13 cellular contexts compared by ENCODE assay signal in genomic region chr14:50932159-50932558, GRCh38. TPM values are rescaled to one million over a fixed set of nuclear protein-coding genes. Genes with fewer than 3 reads are reported as not detected.
DNase-seq lines count a peak whose midpoint lies in the region; ATAC-seq and TF ChIP-seq lines count a peak whose summit lies in the region.
"Had no signal": no experiment of that assay in that cellular context is flagged by ENCODE, and none has a peak within 500 bp of the region (broad histone marks: within the 10 kb centered on the region; RNA-seq: fewer than 3 reads in every experiment).

No MANE protein-coding gene starts in this region.

- no peaks in the 10 kb centered on the region for H3K79me2 ChIP-seq in neural cell (replicated peaks; ENCODE audit: insufficient read depth, low read length)

- H3K4me3 ChIP-seq in HL-60 (replicated peaks; ENCODE audit: insufficient read depth, low read length) (no peak overlapping the region), neural cell (ENCODE audit: low read length) (no peak overlapping the region)
- H3K4me3 ChIP-seq: GM12878, GM23248 had no signal

- H3K36me3 Mint-ChIP-seq in dendritic cell treated with granulocyte-macrophage colony-stimulating factor and Interleukin-4, amounts not matched to agents 40 ng/mL and 50 ng/mL, for 4 days (ENCODE audit: low read depth), result peaks cover 66% of the 10 kb centered on the region
- no peaks in the 10 kb centered on the region for H3K36me3 Mint-ChIP-seq in activated CD8-positive, alpha-beta T cell treated with anti-CD3 and anti-CD28 coated beads, Interleukin-2, amount 10 ng/mL, durations not matched to agents 7 days and 5 days (ENCODE audit: low read depth)
- H3K36me3 Mint-ChIP-seq: CD8-positive, alpha-beta T cell had no signal

- no peak for TF ChIP-seq EP300 in neural cell (conservative IDR thresholded peaks at IDR 0.05; ENCODE audit: poor library complexity, severe bottlenecking)

- H3K36me3 ChIP-seq in neural cell (ENCODE audit: insufficient read depth, low read length), result no peaks in the 10 kb centered on the region

- POLR2A ChIA-PET in activated CD8-positive, alpha-beta T cell treated with anti-CD3 and anti-CD28 coated beads, Interleukin-2, amount 10 ng/mL, durations not matched to agents 7 days and 5 days (lab: Charles Lee), result no interaction called here

- no peaks in the 10 kb centered on the region for H4K20me1 ChIP-seq in neural cell (ENCODE audit: insufficient read depth)

- no peak overlapping the region for H3K4me2 ChIP-seq in neural cell (ENCODE audit: low read length)

- peaks cover 46% of the 10 kb centered on the region for H3K4me1 Mint-ChIP-seq in dendritic cell treated with granulocyte-macrophage colony-stimulating factor and Interleukin-4, amounts not matched to agents 40 ng/mL and 50 ng/mL, for 4 days (ENCODE audit: low read depth)
- H3K4me1 Mint-ChIP-seq in activated CD8-positive, alpha-beta T cell treated with anti-CD3 and anti-CD28 coated beads, Interleukin-2, amount 10 ng/mL, durations not matched to agents 7 days and 5 days (ENCODE audit: low read depth), result peaks cover 4% of the 10 kb centered on the region

- H3K9me3 ChIP-seq in neural cell (ENCODE audit: low read length), result no peaks in the 10 kb centered on the region

- no peak overlapping the region for H3K4me3 Mint-ChIP-seq in dendritic cell treated with granulocyte-macrophage colony-stimulating factor and Interleukin-4, amounts not matched to agents 40 ng/mL and 50 ng/mL, for 4 days
- no peak overlapping the region for H3K4me3 Mint-ChIP-seq in activated CD8-positive, alpha-beta T cell treated with anti-CD3 and anti-CD28 coated beads, Interleukin-2, amount 10 ng/mL, durations not matched to agents 7 days and 5 days
- H3K4me3 Mint-ChIP-seq: CD8-positive, alpha-beta T cell had no signal

- no peaks in the 10 kb centered on the region for H3F3A ChIP-seq in neural cell (ENCODE audit: insufficient read depth, low read length, poor library complexity, severe bottlenecking)

- H2AFZ ChIP-seq in neural cell (ENCODE audit: low read depth, low read length), result peak overlapping the region; percentile 35
- H2AFZ ChIP-seq: GM23248 had no signal

- H3K27ac Mint-ChIP-seq in dendritic cell treated with granulocyte-macrophage colony-stimulating factor and Interleukin-4, amounts not matched to agents 40 ng/mL and 50 ng/mL, for 4 days, result peak overlapping the region; percentile 64
- no peak overlapping the region for H3K27ac Mint-ChIP-seq in activated CD8-positive, alpha-beta T cell treated with anti-CD3 and anti-CD28 coated beads, Interleukin-2, amount 10 ng/mL, durations not matched to agents 7 days and 5 days
- H3K27ac Mint-ChIP-seq: CD8-positive, alpha-beta T cell had no signal

- DNase-seq in CD1c-positive myeloid dendritic cell (ENCODE audit: extremely low spot score), result peak; percentile 26
- no peak for DNase-seq in HL-60 (ENCODE audit: low read depth in 1 of 2, low spot score in 1 of 2)
- no peak for DNase-seq in NCI-H2227 treated with DMSO at 0.1 percent for 48 hours (lab: John Stamatoyannopoulos, UW)
- no peak for DNase-seq in NCI-H226
- no peak for DNase-seq in activated CD8-positive, alpha-beta T cell treated with anti-CD3 and anti-CD28 coated beads, Interleukin-2, amount 10 ng/mL, durations not matched to agents 7 days and 5 days
- DNase-seq: ACHN; CD8-positive, alpha-beta T cell; GM23248; NCI-H1105; SHP77 treated with DMSO at 0.1 percent for 48 hours had no signal

- H3K27me3 ChIP-seq in HL-60 (ENCODE audit: insufficient read depth, poor library complexity, severe bottlenecking), result no peaks in the 10 kb centered on the region
- no peaks in the 10 kb centered on the region for H3K27me3 ChIP-seq in neural cell (ENCODE audit: insufficient read depth, low read depth, low read length)

- no peak for ATAC-seq in activated CD8-positive, alpha-beta T cell treated with anti-CD3 and anti-CD28 coated beads, Interleukin-2, amount 10 ng/mL, durations not matched to agents 7 days and 5 days
- ATAC-seq: CD8-positive, alpha-beta T cell; GM12878 had no signal

- peak overlapping the region; percentile 10; the same call in 1 of the 2 replicates for H3K27ac ChIP-seq in HL-60 (replicated peaks)
- H3K27ac ChIP-seq in neural cell (ENCODE audit: low read length), result peak overlapping the region; percentile 2
- H3K27ac ChIP-seq: GM23248 had no signal

- CTCF ChIA-PET in activated CD8-positive, alpha-beta T cell treated with anti-CD3 and anti-CD28 coated beads, Interleukin-2, amount 10 ng/mL, durations not matched to agents 7 days and 5 days (lab: Charles Lee), result no interaction called here

- TF ChIP-seq RAD21 in neural cell (conservative IDR thresholded peaks at IDR 0.05), result no peak

- no peaks in the 10 kb centered on the region for H3K27me3 Mint-ChIP-seq in dendritic cell treated with granulocyte-macrophage colony-stimulating factor and Interleukin-4, amounts not matched to agents 40 ng/mL and 50 ng/mL, for 4 days
- peaks cover 8% of the 10 kb centered on the region for H3K27me3 Mint-ChIP-seq in activated CD8-positive, alpha-beta T cell treated with anti-CD3 and anti-CD28 coated beads, Interleukin-2, amount 10 ng/mL, durations not matched to agents 7 days and 5 days (ENCODE audit: low read depth)

- no peaks in the 10 kb centered on the region for H3K9me3 Mint-ChIP-seq in dendritic cell treated with granulocyte-macrophage colony-stimulating factor and Interleukin-4, amounts not matched to agents 40 ng/mL and 50 ng/mL, for 4 days
- H3K9me3 Mint-ChIP-seq in activated CD8-positive, alpha-beta T cell treated with anti-CD3 and anti-CD28 coated beads, Interleukin-2, amount 10 ng/mL, durations not matched to agents 7 days and 5 days (ENCODE audit: insufficient read depth), result no peaks in the 10 kb centered on the region
- H3K9me3 Mint-ChIP-seq: CD8-positive, alpha-beta T cell had no signal

- intact Hi-C loops in dendritic cell treated with granulocyte-macrophage colony-stimulating factor and Interleukin-4, amounts not matched to agents 40 ng/mL and 50 ng/mL, for 4 days (cut with micrococcal nuclease), result no loop called here

- TF ChIP-seq CTCF in HL-60 (IDR thresholded peaks at IDR 0.05; ENCODE audit: insufficient read depth, low read length), result no peak
- TF ChIP-seq CTCF in neural cell (IDR thresholded peaks at IDR 0.05; ENCODE audit: poor library complexity, severe bottlenecking), result no peak

- H3K9ac ChIP-seq in neural cell (ENCODE audit: low read length), result no peak overlapping the region
- H3K9ac ChIP-seq: GM23248 had no signal

- no peaks in the 10 kb centered on the region for H3K9me2 ChIP-seq in neural cell (ENCODE audit: insufficient read depth, low read length)

TF ChIP-seq in neural cell, 6 proteins besides CTCF, POLR2A, EP300 and RAD21:
- TF ChIP-seq TAF1 (IDR thresholded peaks at IDR 0.05; ENCODE audit: low read depth) (no peak), POLR2AphosphoS5 (IDR thresholded peaks at IDR 0.05) (no peak), REST (IDR thresholded peaks at IDR 0.05; ENCODE audit: borderline replicate concordance) (no peak), EZH2 (IDR thresholded peaks at IDR 0.05; ENCODE audit: borderline replicate concordance, insufficient read depth, low read length, poor library complexity, severe bottlenecking) (no peak), SMC3 (conservative IDR thresholded peaks at IDR 0.05; ENCODE audit: poor library complexity) (no peak), MXI1 (conservative IDR thresholded peaks at IDR 0.05; ENCODE audit: poor library complexity, severe bottlenecking) (no peak)

RNA-seq across cellular contexts. Expression of gene PYGL, which starts 12.1 kb away (rescaled TPM):
- 0.10 TPM in 1 of 2 replicates, not detected in the other for polyA plus RNA-seq in neural cell
- polyA minus RNA-seq in neural cell, result 0.24 TPM in 1 of 2 replicates, not detected in the other
- total RNA-seq in activated CD8-positive, alpha-beta T cell treated with anti-CD3 and anti-CD28 coated beads, Interleukin-2, amount 10 ng/mL, durations not matched to agents 7 days and 5 days, result not detected
